27 cellular contexts compared by ENCODE assay signal in the genomic region with DNA sequence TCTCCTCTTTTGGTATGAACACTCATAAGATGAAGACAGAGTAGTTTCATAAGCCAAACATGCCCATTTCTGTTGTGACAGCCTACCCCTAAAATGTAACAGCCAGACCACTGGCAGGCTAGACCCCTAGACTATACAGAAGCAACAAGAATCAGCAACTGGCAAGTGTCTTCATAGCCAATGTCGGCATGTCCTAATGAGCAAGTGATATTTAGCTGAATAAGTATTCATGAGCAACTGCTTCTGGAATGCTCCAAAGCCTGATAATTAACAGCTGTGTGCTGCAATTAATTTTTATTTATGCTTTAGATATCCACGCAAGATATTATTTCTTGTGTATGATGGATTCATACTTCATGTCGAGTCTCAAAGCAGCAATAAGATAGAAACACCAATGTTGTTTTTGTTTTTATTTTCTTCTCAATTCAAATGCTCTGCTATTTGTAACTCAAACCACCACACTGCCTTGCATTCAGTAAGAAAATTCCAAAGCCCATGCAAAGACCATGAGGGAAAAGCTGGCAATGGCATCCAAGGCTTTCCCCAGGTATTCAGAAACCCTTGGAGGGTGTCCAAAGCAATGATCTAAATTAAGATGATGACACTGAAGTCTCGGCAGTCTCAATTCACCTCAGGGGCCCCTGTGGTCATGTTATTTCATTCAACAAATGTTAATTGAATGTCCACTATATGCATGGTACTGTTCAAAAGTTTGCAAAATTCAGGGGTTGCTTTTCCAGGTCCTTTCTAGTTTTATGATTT.
"Had no signal": no experiment of that assay in that cellular context is flagged by ENCODE, and none has a peak within 500 bp of the region (broad histone marks: within the 10 kb centered on the region; RNA-seq: fewer than 3 reads in every experiment).

No MANE protein-coding gene starts in this region.

- H3K9me3 ChIP-seq: breast epithelium, colonic mucosa, gastrocnemius medialis, heart right ventricle had no signal

- H3K27ac ChIP-seq: breast epithelium, cardiac muscle cell, colonic mucosa, foreskin keratinocyte, gastrocnemius medialis, heart right ventricle had no signal

- H3K4me1 ChIP-seq: breast epithelium, colonic mucosa, foreskin keratinocyte, heart right ventricle had no signal

- H3K36me3 ChIP-seq: breast epithelium, cardiac muscle cell, colonic mucosa, gastrocnemius medialis, heart right ventricle had no signal

- DNase-seq: activated CD4-positive, alpha-beta memory T cell treated with anti-CD3 and anti-CD28 coated beads for 36 hours; activated CD4-positive, alpha-beta T cell treated with anti-CD3 and anti-CD28 coated beads for 36 hours; activated CD4-positive, alpha-beta T cell treated with anti-CD3 and anti-CD28 coated beads, Interleukin-2, amount 10 ng/mL, durations not matched to agents 24 days and 14 days; activated CD4-positive, CD25-positive, alpha-beta regulatory T cell; activated CD4-positive, CD25-positive, alpha-beta regulatory T cell treated with anti-CD3 and anti-CD28 coated beads, Interleukin-2, amount 50 U/mL, for 72 hours; activated CD8-positive, alpha-beta memory T cell treated with anti-CD3 and anti-CD28 coated beads, Interleukin-2, amount 10 ng/mL, durations not matched to agents 7 days and 5 days; activated CD8-positive, alpha-beta memory T cell treated with anti-CD3 and anti-CD28 coated beads, Interleukin-2, amount 50 U/mL, for 4 hours; activated CD8-positive, alpha-beta T cell treated with anti-CD3 and anti-CD28 coated beads, Interleukin-2, amount 10 ng/mL, durations not matched to agents 7 days and 5 days; activated effector memory CD4-positive, alpha-beta T cell treated with anti-CD3 and anti-CD28 coated beads, Interleukin-2, amount 50 U/mL, for 16 hours; activated naive CD4-positive, alpha-beta T cell; activated naive CD4-positive, alpha-beta T cell treated with anti-CD3 and anti-CD28 coated beads, Interleukin-2, amount 50 U/mL, for 16 hours; activated T-cell treated with anti-CD3 and anti-CD28 coated beads, Interleukin-2, amount 50 U/mL, for 1 hour; activated T-cell treated with anti-CD3 and anti-CD28 coated beads, Interleukin-2, amount 50 U/mL, for 48 hours; amniotic stem cell; anterior cingulate cortex; central memory CD4-positive, alpha-beta T cell; cerebellar nuclear complex; colonic mucosa; effector memory CD4-positive, alpha-beta T cell; endodermal cell; foreskin keratinocyte; gastrocnemius medialis; heart right ventricle; T-helper 1 cell; T-helper 17 cell had no signal

- H3K4me3 ChIP-seq: breast epithelium, cardiac muscle cell, colonic mucosa, gastrocnemius medialis, heart right ventricle had no signal

- H3K27me3 ChIP-seq: breast epithelium, cardiac muscle cell, colonic mucosa, gastrocnemius medialis, heart right ventricle had no signal
